ENCODE assay signal across 8 cellular contexts in genomic region chr5:139294372-139295165, GRCh38. TPM values are rescaled to one million over a fixed set of nuclear protein-coding genes. Genes with fewer than 3 reads are reported as not detected.
DNase-seq lines count a peak whose midpoint lies in the region; ATAC-seq and TF ChIP-seq lines count a peak whose summit lies in the region.

No MANE protein-coding gene starts in this region.

- DNase-seq in Calu3 (peak; percentile 88), HS-5 (ENCODE audit: low read depth) (peak; percentile 70), Panc1 (ENCODE audit: low read depth, low spot score) (no peak), foreskin fibroblast (peak; percentile 81 to 95), neural crest cell (ENCODE audit: low read depth, low spot score) (peak; percentile 81), testis (peak; percentile 87)
- DNase-seq in activated gamma-delta T cell treated with anti-CD3 and anti-CD28 coated beads, Interleukin-2, amount 50 U/mL, for 16 hours (ENCODE audit: low read depth) = peak; percentile 50

- TF ChIP-seq CTCF in Calu3 (IDR thresholded peaks at IDR 0.05; ENCODE audit: unreplicated experiment) = peak; percentile 38
- TF ChIP-seq CTCF in Panc1 (IDR thresholded peaks at IDR 0.05) = peak; percentile 72; the same call in 1 of the 2 replicates
- peak; percentile 48 for TF ChIP-seq CTCF in foreskin fibroblast (IDR thresholded peaks at IDR 0.05; ENCODE audit: low read depth, low read length)
- peak; percentile 49 for TF ChIP-seq CTCF in neural crest cell (conservative IDR thresholded peaks at IDR 0.05)
- no peak for TF ChIP-seq CTCF in testis (IDR thresholded peaks at IDR 0.05)

- no peaks in the 10 kb centered on the region for H3K27me3 Mint-ChIP-seq in Calu3 (ENCODE audit: unreplicated experiment)
- H3K27me3 Mint-ChIP-seq in neural crest cell (ENCODE audit: low read depth) = peaks cover 13% of the 10 kb centered on the region

- peak; percentile 33 for ATAC-seq in GM19452 (IDR thresholded peaks at IDR 0.05; ENCODE audit: unreplicated experiment)
- peak; percentile 71 for ATAC-seq in Panc1

- H3K27me3 ChIP-seq in Panc1 (ENCODE audit: control insufficient read depth, insufficient read depth, low read length) (no peaks in the 10 kb centered on the region), testis (no peaks in the 10 kb centered on the region)

- peaks cover 44% of the 10 kb centered on the region for H3K4me1 Mint-ChIP-seq in Calu3 (ENCODE audit: low read depth, unreplicated experiment)
- H3K4me1 Mint-ChIP-seq in neural crest cell = peaks cover 46% of the 10 kb centered on the region

- peaks cover 58% of the 10 kb centered on the region for H3K36me3 Mint-ChIP-seq in Calu3 (ENCODE audit: insufficient read depth, unreplicated experiment)
- peaks cover 11% of the 10 kb centered on the region for H3K36me3 Mint-ChIP-seq in neural crest cell (ENCODE audit: low read depth)

- H3K9me3 Mint-ChIP-seq in Calu3 (ENCODE audit: low read depth, unreplicated experiment) = no peaks in the 10 kb centered on the region
- H3K9me3 Mint-ChIP-seq in neural crest cell = no peaks in the 10 kb centered on the region

- POLR2A ChIA-PET in Panc1 (lab: Charles Lee) = interaction anchor here (0.6 to 1.6 kb wide), 4 partner anchors 9 to 46 kb away, joined by 3 to 7 read pairs (median 4); no protein-coding TSS in a partner anchor

- BruUV-seq in Calu3 (replicated peaks; lab: Mats Ljungman, UMichigan) (TSS peak; percentile 39), Panc1 (replicated peaks; lab: Mats Ljungman, UMichigan) (no TSS peak)

- TF ChIP-seq POLR2A in testis (IDR thresholded peaks at IDR 0.05) = no peak

- H3K27ac ChIP-seq in Panc1 (ENCODE audit: low read length) (peak overlapping the region; percentile 94), testis (peak overlapping the region; percentile 100)

- CTCF ChIA-PET in Calu3 (lab: Charles Lee) = interaction anchor here (0.6 to 1.8 kb wide), 7 partner anchors 13 to 96 kb away, joined by 3 to 12 read pairs (median 5); partner anchors contain the start of gene PAIP2
- CTCF ChIA-PET in Panc1 (lab: Charles Lee) = no interaction called here

- peak overlapping the region; percentile 98 for H3K4me3 Mint-ChIP-seq in Calu3 (ENCODE audit: low read depth, unreplicated experiment)
- H3K4me3 Mint-ChIP-seq in neural crest cell = peak overlapping the region; percentile 99

- H3K27ac Mint-ChIP-seq in Calu3 (ENCODE audit: unreplicated experiment) = peak overlapping the region; percentile 98
- peak overlapping the region; percentile 100 for H3K27ac Mint-ChIP-seq in neural crest cell (ENCODE audit: unreplicated experiment)

- H3K4me3 ChIP-seq in Panc1 (ENCODE audit: low read depth in 2 of 2, low read length in 2 of 2) (peak overlapping the region; percentile 78 to 90), foreskin fibroblast (ENCODE audit: low read depth in 1 of 2, low read length in 2 of 2) (peak overlapping the region; percentile 95 to 99), testis (peak overlapping the region; percentile 93 to 95)

- in situ Hi-C loops in Panc1 (cut with HindIII; ENCODE audit: low pct_unique_long_range_greater_than_20kb, low sequenced_read_pairs) = no loop called here

- H3K9me3 ChIP-seq in Panc1 (ENCODE audit: control insufficient read depth, insufficient read depth, low read depth, low read length) = no peaks in the 10 kb centered on the region
- no peaks in the 10 kb centered on the region for H3K9me3 ChIP-seq in testis

- intact Hi-C loops in Calu3 (cut with micrococcal nuclease; ENCODE audit: unreplicated experiment) (loop anchor here (2.0 kb wide), 1 partner anchor 16 kb away; no protein-coding TSS in a partner anchor), Panc1 (cut with micrococcal nuclease; ENCODE audit: unreplicated experiment) (no loop called here), testis (cut with DNase I; ENCODE audit: low total_unique reads) (no loop called here)

- H3K4me1 ChIP-seq in Panc1 (ENCODE audit: control insufficient read depth, insufficient read depth, low read length) (peaks cover 38% of the 10 kb centered on the region), testis (peaks cover 35% of the 10 kb centered on the region)

- H3K36me3 ChIP-seq in Panc1 (ENCODE audit: control insufficient read depth, insufficient read depth, low read length) (peaks cover 6% of the 10 kb centered on the region), testis (ENCODE audit: low read depth, missing control alignments) (no peaks in the 10 kb centered on the region)

- 0 to 1% methylated on average over 45 to 48 of the region's 48 CpGs for WGBS in testis, 2 donors

RNA-seq across cellular contexts. Expression of gene MATR3, which starts 1.0 kb away (rescaled TPM):
- 228 and 230 TPM in 2 replicates for total RNA-seq in Calu3 (2022)
- 194 TPM for total RNA-seq in Panc1 (2021; ENCODE audit: unreplicated experiment)
- 122 TPM for polyA plus RNA-seq in Panc1 (2012; ENCODE audit: insufficient read length)
- total RNA-seq in neural crest cell = 321 and 329 TPM in 2 replicates
- 100 to 1,000 TPM; 243 to 248 TPM for total RNA-seq in testis
- 174 TPM for polyA plus RNA-seq in testis (ENCODE audit: insufficient read depth, low read depth, low replicate concordance)

RNA-seq across cellular contexts. Expression of gene PAIP2, which starts 47.1 kb away (rescaled TPM):
- total RNA-seq in Calu3 (2022) (73.0 and 81.2 TPM in 2 replicates), Panc1 (2021; ENCODE audit: unreplicated experiment) (79.4 TPM), neural crest cell (103 and 104 TPM in 2 replicates), testis (100 to 1,000 TPM; 142 to 150 TPM)
- 229 TPM for polyA plus RNA-seq in Panc1 (2012; ENCODE audit: insufficient read length)
- 297 TPM for polyA plus RNA-seq in testis (ENCODE audit: insufficient read depth, low read depth, low replicate concordance)

Comparison
In these comparisons a context has a peak if more than half of its experiments do, and no peak if none do; other contexts are left out.
1. CTCF ChIP-seq: peak in Calu3 (single experiment), Panc1 (single experiment), foreskin fibroblast (single experiment) and neural crest cell (single experiment); none in testis (0 of 3).
2. Peak in every context shown above with its lines, with median percentiles within 50 percentile points of each other: H3K4me3 ChIP-seq.